1 cellular context compared by ENCODE assay signal in the genomic region with DNA sequence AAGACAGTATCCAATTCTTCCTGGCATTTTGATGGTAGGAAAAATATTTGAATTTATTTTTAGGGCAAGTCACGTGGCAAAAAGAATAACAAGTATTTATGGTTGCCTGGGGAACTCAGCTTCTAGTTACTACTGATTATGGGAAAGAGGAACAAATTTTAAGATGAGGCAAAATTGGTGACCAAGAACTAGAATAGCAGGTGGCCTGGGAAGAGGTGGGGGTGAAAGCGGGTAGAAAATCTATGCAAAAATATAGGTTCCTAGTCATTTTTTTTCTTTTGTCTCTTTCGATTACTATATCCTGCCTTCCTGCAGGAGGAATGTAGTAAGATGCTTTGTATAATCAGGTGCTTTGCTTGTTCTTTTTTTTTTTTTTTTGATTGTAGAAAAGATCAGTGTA.
TF ChIP-seq lines count a peak whose summit lies in the region.

No MANE protein-coding gene starts in this region.

TF ChIP-seq in GM23338, 12 proteins besides CTCF, POLR2A, EP300 and RAD21 (continued from another document):
- TF ChIP-seq, protein P1, sequence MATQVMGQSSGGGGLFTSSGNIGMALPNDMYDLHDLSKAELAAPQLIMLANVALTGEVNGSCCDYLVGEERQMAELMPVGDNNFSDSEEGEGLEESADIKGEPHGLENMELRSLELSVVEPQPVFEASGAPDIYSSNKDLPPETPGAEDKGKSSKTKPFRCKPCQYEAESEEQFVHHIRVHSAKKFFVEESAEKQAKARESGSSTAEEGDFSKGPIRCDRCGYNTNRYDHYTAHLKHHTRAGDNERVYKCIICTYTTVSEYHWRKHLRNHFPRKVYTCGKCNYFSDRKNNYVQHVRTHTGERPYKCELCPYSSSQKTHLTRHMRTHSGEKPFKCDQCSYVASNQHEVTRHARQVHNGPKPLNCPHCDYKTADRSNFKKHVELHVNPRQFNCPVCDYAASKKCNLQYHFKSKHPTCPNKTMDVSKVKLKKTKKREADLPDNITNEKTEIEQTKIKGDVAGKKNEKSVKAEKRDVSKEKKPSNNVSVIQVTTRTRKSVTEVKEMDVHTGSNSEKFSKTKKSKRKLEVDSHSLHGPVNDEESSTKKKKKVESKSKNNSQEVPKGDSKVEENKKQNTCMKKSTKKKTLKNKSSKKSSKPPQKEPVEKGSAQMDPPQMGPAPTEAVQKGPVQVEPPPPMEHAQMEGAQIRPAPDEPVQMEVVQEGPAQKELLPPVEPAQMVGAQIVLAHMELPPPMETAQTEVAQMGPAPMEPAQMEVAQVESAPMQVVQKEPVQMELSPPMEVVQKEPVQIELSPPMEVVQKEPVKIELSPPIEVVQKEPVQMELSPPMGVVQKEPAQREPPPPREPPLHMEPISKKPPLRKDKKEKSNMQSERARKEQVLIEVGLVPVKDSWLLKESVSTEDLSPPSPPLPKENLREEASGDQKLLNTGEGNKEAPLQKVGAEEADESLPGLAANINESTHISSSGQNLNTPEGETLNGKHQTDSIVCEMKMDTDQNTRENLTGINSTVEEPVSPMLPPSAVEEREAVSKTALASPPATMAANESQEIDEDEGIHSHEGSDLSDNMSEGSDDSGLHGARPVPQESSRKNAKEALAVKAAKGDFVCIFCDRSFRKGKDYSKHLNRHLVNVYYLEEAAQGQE (IDR thresholded peaks at IDR 0.05; ENCODE audit: unreplicated experiment), result no peak
- TF ChIP-seq EZH2 (IDR thresholded peaks at IDR 0.05; ENCODE audit: low read depth, unreplicated experiment), result no peak
- TF ChIP-seq NANOG (IDR thresholded peaks at IDR 0.05; ENCODE audit: borderline replicate concordance), result no peak
- no peak for TF ChIP-seq CREB1 (CRISPR knock-in tag; IDR thresholded peaks at IDR 0.05; ENCODE audit: low read depth)
- no peak for TF ChIP-seq STAT1 (IDR thresholded peaks at IDR 0.05; ENCODE audit: unreplicated experiment)
